ENCODE assay signal across 13 cellular contexts in genomic region chr7:114789942-114790341, GRCh38.
DNase-seq lines count a peak whose midpoint lies in the region; ATAC-seq, FAIRE-seq and TF ChIP-seq lines count a peak whose summit lies in the region.
"Had no signal": no experiment of that assay in that cellular context is flagged by ENCODE, and none has a peak within 500 bp of the region (broad histone marks: within the 10 kb centered on the region; RNA-seq: fewer than 3 reads in every experiment).

No MANE protein-coding gene starts in this region.

- peaks cover 62% of the 10 kb centered on the region for H3K4me1 Mint-ChIP-seq in activated T-helper 2 cell treated with anti-CD3 and anti-CD28 coated beads, Interferon-gamma antibody, Interleukin-2, Interleukin-4, amounts not matched to agents 10 μg/mL and 5 μg/mL and 100 μg/mL, durations not matched to agents 14 hours and 24 hours and 36 hours (ENCODE audit: low read depth)
- peaks cover 0 to 27% (median 0%) of the 10 kb centered on the region in 7 donors for H3K4me1 Mint-ChIP-seq in naive thymus-derived CD4-positive, alpha-beta T cell

- no peak overlapping the region for H3K4me3 Mint-ChIP-seq in activated T-helper 2 cell treated with anti-CD3 and anti-CD28 coated beads, Interferon-gamma antibody, Interleukin-2, Interleukin-4, amounts not matched to agents 10 μg/mL and 5 μg/mL and 100 μg/mL, durations not matched to agents 14 hours and 24 hours and 36 hours (ENCODE audit: low read depth)
- no peak overlapping the region for H3K4me3 Mint-ChIP-seq in naive thymus-derived CD4-positive, alpha-beta T cell
- H3K4me3 Mint-ChIP-seq: CD8-positive, alpha-beta T cell; type B pancreatic cell had no signal

- H3K36me3 ChIP-seq in naive thymus-derived CD4-positive, alpha-beta T cell (ENCODE audit: control insufficient read depth in 2 of 3, insufficient read depth in 3 of 3, low read length in 3 of 3): no peaks in the 10 kb centered on the region
- no peaks in the 10 kb centered on the region for H3K36me3 ChIP-seq in left ventricle myocardium inferior
- H3K36me3 ChIP-seq: sigmoid colon had no signal

- TF ChIP-seq RAD21 in A549 (conservative IDR thresholded peaks at IDR 0.05 in 1 of 2, IDR thresholded peaks at IDR 0.05 in 1 of 2): no peak

- no peak for TF ChIP-seq EP300 in A549 (IDR thresholded peaks at IDR 0.05)

- H3K27me3 Mint-ChIP-seq in activated T-helper 2 cell treated with anti-CD3 and anti-CD28 coated beads, Interferon-gamma antibody, Interleukin-2, Interleukin-4, amounts not matched to agents 10 μg/mL and 5 μg/mL and 100 μg/mL, durations not matched to agents 14 hours and 24 hours and 36 hours (ENCODE audit: low read depth): no peaks in the 10 kb centered on the region
- H3K27me3 Mint-ChIP-seq in naive thymus-derived CD4-positive, alpha-beta T cell: peaks cover 0 to 19% (median 6%) of the 10 kb centered on the region in 5 donors
- H3K27me3 Mint-ChIP-seq: type B pancreatic cell had no signal

- H3K4me3 ChIP-seq in A549 (no peak overlapping the region), left ventricle myocardium inferior (no peak overlapping the region)
- no peak overlapping the region for H3K4me3 ChIP-seq in naive thymus-derived CD4-positive, alpha-beta T cell (ENCODE audit: low read length)
- H3K4me3 ChIP-seq: sigmoid colon had no signal

- H3K4me1 ChIP-seq in A549 (no peaks in the 10 kb centered on the region), left ventricle myocardium inferior (no peaks in the 10 kb centered on the region)
- no peaks in the 10 kb centered on the region for H3K4me1 ChIP-seq in naive thymus-derived CD4-positive, alpha-beta T cell (ENCODE audit: control insufficient read depth in 2 of 2, insufficient read depth in 2 of 2, low read length in 2 of 2)

- H3K4me2 ChIP-seq in A549: no peak overlapping the region

- ATAC-seq in A549 (peak in 1 of 2 experiments; percentile 43; a peak in 1 of 6 replicates), HG02884 (IDR thresholded peaks at IDR 0.05; ENCODE audit: unreplicated experiment) (no peak)
- ATAC-seq in naive thymus-derived CD4-positive, alpha-beta T cell: no peak
- ATAC-seq: CD8-positive, alpha-beta T cell had no signal

- POLR2A ChIA-PET in A549 (lab: Yijun Ruan, JAX): no interaction called here
- POLR2A ChIA-PET in naive thymus-derived CD4-positive, alpha-beta T cell (lab: Charles Lee): no interaction called here

- no peak overlapping the region for H3K27ac ChIP-seq in A549
- H3K27ac ChIP-seq in naive thymus-derived CD4-positive, alpha-beta T cell (ENCODE audit: low read depth, low read length): no peak overlapping the region
- no peak overlapping the region for H3K27ac ChIP-seq in left ventricle myocardium inferior (replicated peaks)
- H3K27ac ChIP-seq: sigmoid colon had no signal

- H3K27ac Mint-ChIP-seq in activated T-helper 2 cell treated with anti-CD3 and anti-CD28 coated beads, Interferon-gamma antibody, Interleukin-2, Interleukin-4, amounts not matched to agents 10 μg/mL and 5 μg/mL and 100 μg/mL, durations not matched to agents 14 hours and 24 hours and 36 hours: peak overlapping the region; percentile 85
- H3K27ac Mint-ChIP-seq in naive thymus-derived CD4-positive, alpha-beta T cell: no peak overlapping the region
- H3K27ac Mint-ChIP-seq: CD8-positive, alpha-beta T cell; type B pancreatic cell had no signal

- H3K9me3 ChIP-seq in A549: no peaks in the 10 kb centered on the region
- no peaks in the 10 kb centered on the region for H3K9me3 ChIP-seq in naive thymus-derived CD4-positive, alpha-beta T cell (ENCODE audit: control insufficient read depth in 2 of 3, low read length in 3 of 3)
- H3K9me3 ChIP-seq in left ventricle myocardium inferior (replicated peaks): no peaks in the 10 kb centered on the region
- H3K9me3 ChIP-seq: sigmoid colon had no signal

- H3K9me3 Mint-ChIP-seq in activated T-helper 2 cell treated with anti-CD3 and anti-CD28 coated beads, Interferon-gamma antibody, Interleukin-2, Interleukin-4, amounts not matched to agents 10 μg/mL and 5 μg/mL and 100 μg/mL, durations not matched to agents 14 hours and 24 hours and 36 hours: peaks cover 16% of the 10 kb centered on the region
- H3K9me3 Mint-ChIP-seq in naive thymus-derived CD4-positive, alpha-beta T cell: peaks cover 0 to 6% (median 0%) of the 10 kb centered on the region in 11 donors
- H3K9me3 Mint-ChIP-seq: CD8-positive, alpha-beta T cell had no signal

- TF ChIP-seq POLR2A in A549 (IDR thresholded peaks at IDR 0.05; ENCODE audit: low read length): no peak

- CTCF ChIA-PET in A549 (lab: Yijun Ruan, JAX): no interaction called here
- CTCF ChIA-PET in naive thymus-derived CD4-positive, alpha-beta T cell (lab: Charles Lee): no interaction called here

- peaks cover 10% of the 10 kb centered on the region for H3K36me3 Mint-ChIP-seq in activated T-helper 2 cell treated with anti-CD3 and anti-CD28 coated beads, Interferon-gamma antibody, Interleukin-2, Interleukin-4, amounts not matched to agents 10 μg/mL and 5 μg/mL and 100 μg/mL, durations not matched to agents 14 hours and 24 hours and 36 hours (ENCODE audit: low read depth)
- H3K36me3 Mint-ChIP-seq in naive thymus-derived CD4-positive, alpha-beta T cell: peaks cover 0 to 7% (median 0%) of the 10 kb centered on the region in 5 donors
- H3K36me3 Mint-ChIP-seq: CD8-positive, alpha-beta T cell had no signal

- no peaks in the 10 kb centered on the region for H3K27me3 ChIP-seq in naive thymus-derived CD4-positive, alpha-beta T cell (ENCODE audit: control insufficient read depth in 2 of 2, insufficient read depth in 2 of 2, low read length in 2 of 2)
- H3K27me3 ChIP-seq in left ventricle myocardium inferior (ENCODE audit: low read depth): no peaks in the 10 kb centered on the region
- H3K27me3 ChIP-seq: sigmoid colon had no signal

- TF ChIP-seq CTCF in A549 (IDR thresholded peaks at IDR 0.05) (no peak), left ventricle myocardium inferior (IDR thresholded peaks at IDR 0.05; ENCODE audit: borderline replicate concordance) (no peak)

- 44% methylated on average over 2 of the region's 2 CpGs for WGBS in A549 (ENCODE audit: missing lambda C conversion rate)

- intact Hi-C loops in activated T-helper 2 cell treated with anti-CD3 and anti-CD28 coated beads, Interferon-gamma antibody, Interleukin-2, Interleukin-4, amounts not matched to agents 10 μg/mL and 5 μg/mL and 100 μg/mL, durations not matched to agents 14 hours and 24 hours and 36 hours (cut with micrococcal nuclease): loop anchor here (1.0 to 2.0 kb wide), 2 partner anchors 9 to 71 kb away; no protein-coding TSS in a partner anchor
- intact Hi-C loops in naive thymus-derived CD4-positive, alpha-beta T cell (cut with micrococcal nuclease): no loop called here
- intact Hi-C loops in left ventricle myocardium inferior (cut with micrococcal nuclease): no loop called here

- no peak for FAIRE-seq in A549 (lab: Jason Lieb, UNC)

- DNase-seq in A549 (ENCODE audit: low read depth in 1 of 2, low spot score in 1 of 2) (no peak), GM04504 (ENCODE audit: low read depth) (peak; percentile 66), fibroblast of the conjunctiva (ENCODE audit: low read depth) (peak; percentile 55), left ventricle myocardium inferior (no peak), putamen (ENCODE audit: low spot score) (no peak)
- no peak for DNase-seq in activated T-helper 2 cell treated with anti-CD3 and anti-CD28 coated beads, Interferon-gamma antibody, Interleukin-2, Interleukin-4, amounts not matched to agents 10 μg/mL and 5 μg/mL and 100 μg/mL, durations not matched to agents 14 hours and 24 hours and 36 hours (ENCODE audit: low spot score)
- DNase-seq in naive thymus-derived CD4-positive, alpha-beta T cell: no peak
- DNase-seq: CD8-positive, alpha-beta T cell; H7; NCI-H2171 treated with DMSO at 0.1 percent for 48 hours; sigmoid colon had no signal

TF ChIP-seq in A549, 52 proteins besides CTCF, POLR2A, EP300 and RAD21:
- TF ChIP-seq FOSL2 (IDR thresholded peaks at IDR 0.05): no peak
- TF ChIP-seq FOSL2 (CRISPR knock-in tag; IDR thresholded peaks at IDR 0.05): peak; percentile 25; the same call in 1 of the 2 replicates
- no peak for TF ChIP-seq BHLHE40 (IDR thresholded peaks at IDR 0.05; ENCODE audit: low read depth, low read length)

Comparison
In these comparisons a context has a peak if more than half of its experiments do, and no peak if none do; other contexts are left out.
1. DNase-seq: peak in GM04504 (single experiment) and fibroblast of the conjunctiva (single experiment); none in A549 (0 of 2), activated T-helper 2 cell treated with anti-CD3 and anti-CD28 coated beads, Interferon-gamma antibody, Interleukin-2, Interleukin-4, amounts not matched to agents 10 μg/mL and 5 μg/mL and 100 μg/mL, durations not matched to agents 14 hours and 24 hours and 36 hours (single experiment), naive thymus-derived CD4-positive, alpha-beta T cell (0 of 9), left ventricle myocardium inferior (single experiment) and putamen (single experiment).